ENCODE assay signal across 15 cellular contexts in genomic region chr1:6010554-6010953, GRCh38. TPM values are rescaled to one million over a fixed set of nuclear protein-coding genes. Genes with fewer than 3 reads are reported as not detected.
DNase-seq lines count a peak whose midpoint lies in the region; FAIRE-seq and TF ChIP-seq lines count a peak whose summit lies in the region.
"Had no signal": no experiment of that assay in that cellular context is flagged by ENCODE, and none has a peak within 500 bp of the region (broad histone marks: within the 10 kb centered on the region; RNA-seq: fewer than 3 reads in every experiment).

No MANE protein-coding gene starts in this region.

- H3F3A ChIP-seq in OCI-LY1 (ENCODE audit: insufficient read depth, low read length), result no peaks in the 10 kb centered on the region

- H3K4me2 ChIP-seq in OCI-LY1 (ENCODE audit: low read length), result no peak overlapping the region

- TF ChIP-seq CTCF in Caco-2 (IDR thresholded peaks at IDR 0.05; ENCODE audit: insufficient read depth in 1 of 2, low read depth in 1 of 2, low read length in 1 of 2, severe bottlenecking in 1 of 2, unreplicated experiment in 1 of 2), result no peak
- no peak for TF ChIP-seq CTCF in OCI-LY1 (IDR thresholded peaks at IDR 0.05; ENCODE audit: low read length)
- no peak for TF ChIP-seq CTCF in kidney (IDR thresholded peaks at IDR 0.05; ENCODE audit: borderline replicate concordance, extremely low read depth, insufficient read depth)
- no peak for TF ChIP-seq CTCF in spleen (IDR thresholded peaks at IDR 0.05 in 8 of 11, conservative IDR thresholded peaks at IDR 0.05 in 3 of 11)

- WGBS in spleen, 5 donors, result 81 to 84% (median 83%) methylated on average over 10 of the region's 10 CpGs

- H2AFZ ChIP-seq in OCI-LY1 (ENCODE audit: low read length), result no peak overlapping the region

- CTCF ChIA-PET in Caco-2 (lab: Charles Lee), result no interaction called here

- FAIRE-seq in kidney (lab: Jason Lieb, UNC), result no peak

- H3K4me1 ChIP-seq in Caco-2, result peaks cover 16% of the 10 kb centered on the region
- H3K4me1 ChIP-seq in OCI-LY1 (ENCODE audit: insufficient read depth, low read length, severe bottlenecking), result no peaks in the 10 kb centered on the region
- no peaks in the 10 kb centered on the region for H3K4me1 ChIP-seq in kidney (ENCODE audit: control insufficient read depth in 1 of 2, insufficient read depth in 1 of 2, low read depth in 1 of 2, low read length in 2 of 2)
- H3K4me1 ChIP-seq in spleen, result peaks cover 0 to 50% (median 11%) of the 10 kb centered on the region in 6 donors
- H3K4me1 ChIP-seq: BE2C, HAP-1 had no signal

- H3K79me2 ChIP-seq in OCI-LY1 (ENCODE audit: insufficient read depth, low read length), result no peaks in the 10 kb centered on the region

- no peaks in the 10 kb centered on the region for H4K20me1 ChIP-seq in OCI-LY1 (ENCODE audit: insufficient read depth, low read length)

- no peak overlapping the region for H3K4me3 ChIP-seq in Caco-2 (ENCODE audit: low read depth, low read length)
- H3K4me3 ChIP-seq in OCI-LY1 (ENCODE audit: low read depth, low read length, poor library complexity, severe bottlenecking), result no peak overlapping the region
- no peak overlapping the region for H3K4me3 ChIP-seq in kidney (ENCODE audit: low read length in 2 of 2)
- H3K4me3 ChIP-seq in spleen, result no peak overlapping the region
- H3K4me3 ChIP-seq: HAP-1, MG63 had no signal

- peaks cover 7% of the 10 kb centered on the region for H3K4me1 Mint-ChIP-seq in Caco-2 (ENCODE audit: low read depth, unreplicated experiment)

- no TSS peak for BruUV-seq in Caco-2 (replicated peaks; lab: Mats Ljungman, UMichigan)

- peak overlapping the region; percentile 59 for H3K27ac Mint-ChIP-seq in Caco-2 (ENCODE audit: unreplicated experiment)

- DNase-seq in Caco-2 (no peak), kidney (peak; percentile 32), spleen (peak; percentile 40), NCI-H446 treated with DMSO at 0.1 percent for 48 hours (lab: John Stamatoyannopoulos, UW) (no peak), NCI-H69 (lab: John Stamatoyannopoulos, UW) (no peak), NCI-H526 (lab: John Stamatoyannopoulos, UW) (no peak)
- DNase-seq: BE2C, DMS 273 treated with DMSO at 0.1 percent for 48 hours, EL, MG63, NCI-H1105, NCI-H1930, NCI-H526 treated with DMSO at 0.1 percent for 48 hours had no signal

- H3K9me3 ChIP-seq in Caco-2 (no peaks in the 10 kb centered on the region), OCI-LY1 (ENCODE audit: low read length) (no peaks in the 10 kb centered on the region), kidney (ENCODE audit: control insufficient read depth in 1 of 2, low read length in 2 of 2) (no peaks in the 10 kb centered on the region), spleen (no peaks in the 10 kb centered on the region)
- H3K9me3 ChIP-seq: BE2C, HAP-1, MG63 had no signal

- H3K9ac ChIP-seq in OCI-LY1 (ENCODE audit: low read length) (no peak overlapping the region), kidney (ENCODE audit: low read length in 2 of 2) (no peak overlapping the region)

- no peaks in the 10 kb centered on the region for H3K27me3 ChIP-seq in Caco-2 (replicated peaks; ENCODE audit: control insufficient read depth, insufficient read depth, low read length)
- H3K27me3 ChIP-seq in OCI-LY1 (ENCODE audit: insufficient read depth, low read length), result no peaks in the 10 kb centered on the region
- H3K27me3 ChIP-seq in spleen (replicated peaks in 1 of 7), result no peaks in the 10 kb centered on the region
- H3K27me3 ChIP-seq: BE2C, MG63 had no signal

- H3K9me2 ChIP-seq in OCI-LY1 (ENCODE audit: low read depth, low read length), result no peaks in the 10 kb centered on the region

- H3K27me3 Mint-ChIP-seq in Caco-2 (ENCODE audit: insufficient read depth, unreplicated experiment), result no peaks in the 10 kb centered on the region

- H3K36me3 Mint-ChIP-seq in Caco-2 (ENCODE audit: insufficient read depth, unreplicated experiment), result peaks cover 8% of the 10 kb centered on the region

- no peak overlapping the region for H3K4me3 Mint-ChIP-seq in Caco-2 (ENCODE audit: unreplicated experiment)

- TF ChIP-seq POLR2A in spleen (IDR thresholded peaks at IDR 0.05), result no peak

- intact Hi-C loops in Caco-2 (cut with micrococcal nuclease; ENCODE audit: unreplicated experiment), result no loop called here
- intact Hi-C loops in kidney (cut with DNase I), result no loop called here
- intact Hi-C loops in spleen (cut with DNase I; ENCODE audit: low total_unique reads), result no loop called here

- no peaks in the 10 kb centered on the region for H3K9me3 Mint-ChIP-seq in Caco-2 (ENCODE audit: unreplicated experiment)

- POLR2A ChIA-PET in Caco-2 (lab: Charles Lee), result no interaction called here

- H3K27ac ChIP-seq in OCI-LY1 (ENCODE audit: low read depth, low read length, poor library complexity, severe bottlenecking) (peak overlapping the region; percentile 65), kidney (ENCODE audit: low read depth in 2 of 2, low read length in 2 of 2) (no peak overlapping the region), spleen (no peak overlapping the region)

- H3K36me3 ChIP-seq in Caco-2 (ENCODE audit: control insufficient read depth, insufficient read depth, low read length) (no peaks in the 10 kb centered on the region), OCI-LY1 (ENCODE audit: insufficient read depth, low read length) (no peaks in the 10 kb centered on the region), kidney (ENCODE audit: control insufficient read depth in 1 of 2, insufficient read depth in 2 of 2, low read length in 2 of 2) (no peaks in the 10 kb centered on the region), spleen (peaks cover 0 to 45% (median 0%) of the 10 kb centered on the region in 6 donors)
- H3K36me3 ChIP-seq: BE2C, HAP-1, MG63 had no signal

RNA-seq across cellular contexts. Expression of gene NPHP4, which starts 18.3 kb away (rescaled TPM):
- total RNA-seq in Caco-2 (2022) (12.3 TPM in 2 replicates), kidney (16.1 TPM), spleen (10 to 100 TPM in 5 of 7 donors, 1 to 10 TPM in 2; 8.4 to 17.5 (median 10.9) TPM)
- polyA plus RNA-seq in kidney (ENCODE audit: insufficient read depth, low read depth, low replicate concordance) (2.9 TPM), spleen (1 to 10 TPM; 1.2 to 3.4 (median 2.6) TPM)

RNA-seq across cellular contexts. Expression of gene KCNAB2, which starts 35.1 kb away (rescaled TPM):
- total RNA-seq in Caco-2 (2022) (9.6 and 11.0 TPM in 2 replicates), kidney (28.1 TPM), spleen (100 to 1,000 TPM in 4 of 7 donors, 10 to 100 TPM in 3; 80.3 to 135 (median 109) TPM)
- polyA plus RNA-seq in kidney (ENCODE audit: insufficient read depth, low read depth, low replicate concordance) (19.6 TPM), spleen (10 to 100 TPM; 23.2 to 51.5 (median 23.9) TPM)

Comparison
In these comparisons a context has a peak if more than half of its experiments do, and no peak if none do; other contexts are left out.
1. DNase-seq: peak in kidney (single experiment) and spleen (single experiment); none in Caco-2 (0 of 2), NCI-H446 treated with DMSO at 0.1 percent for 48 hours (single experiment), NCI-H69 (single experiment) and NCI-H526 (0 of 2).